In genomic region chr17:81397314-81398169, GRCh38 we compare ENCODE assay signal across 8 cellular contexts. TPM values are rescaled to one million over a fixed set of nuclear protein-coding genes. Genes with fewer than 3 reads are reported as not detected.
A peak's percentile ranks its signal among the peaks of the same experiment; 100 is the strongest.
DNase-seq lines count a peak whose midpoint lies in the region; ATAC-seq, FAIRE-seq and TF ChIP-seq lines count a peak whose summit lies in the region.

No MANE protein-coding gene starts in this region.

- no peak for FAIRE-seq in D721Med (lab: Jason Lieb, UNC)

- peak overlapping the region; percentile 97 for H3K27ac Mint-ChIP-seq in chondrocyte (ENCODE audit: unreplicated experiment)

- H3K27me3 ChIP-seq in lower lobe of right lung (ENCODE audit: low read depth) (no peaks in the 10 kb centered on the region), transverse colon (peaks cover 13% of the 10 kb centered on the region)

- H3K4me1 Mint-ChIP-seq in chondrocyte (ENCODE audit: low read depth), result peaks cover 55% of the 10 kb centered on the region

- H3K36me3 Mint-ChIP-seq in chondrocyte (ENCODE audit: low read depth), result no peaks in the 10 kb centered on the region

- TF ChIP-seq POLR2A in transverse colon (IDR thresholded peaks at IDR 0.05), result no peak

- peak overlapping the region; percentile 88 for H3K4me3 Mint-ChIP-seq in chondrocyte (ENCODE audit: unreplicated experiment)

- H3K36me3 ChIP-seq in lower lobe of right lung (no peaks in the 10 kb centered on the region), transverse colon (no peaks in the 10 kb centered on the region)

- WGBS in transverse colon (ENCODE audit: low coverage in 1 of 2), 2 donors, result 3 to 10% methylated on average over 8 to 48 of the region's 49 CpGs

- no peak for ATAC-seq in lower lobe of right lung
- no peak for ATAC-seq in GM21717 (IDR thresholded peaks at IDR 0.05; ENCODE audit: unreplicated experiment)

- peak; percentile 47 for DNase-seq in stimulated activated CD4-positive, alpha-beta T cell treated with anti-CD3 and anti-CD28 coated beads, Interleukin-15, amount 100 ng/mL, for 24 hours
- no peak for DNase-seq in stimulated activated CD4-positive, alpha-beta T cell treated with anti-CD3 and anti-CD28 coated beads, Interleukin-4, amount 100 ng/mL, for 24 hours
- DNase-seq in NCI-H748 (lab: John Stamatoyannopoulos, UW; ENCODE audit: unreplicated experiment), result peak; percentile 79
- DNase-seq in chondrocyte (ENCODE audit: low spot score), result no peak
- DNase-seq in lower lobe of right lung, result no peak
- DNase-seq in transverse colon, result peak; percentile 47
- no peak for DNase-seq in D721Med (ENCODE audit: insufficient read length, low spot score)

- H3K4me1 ChIP-seq in lower lobe of right lung, result peaks cover 50% of the 10 kb centered on the region
- peaks cover 14 to 49% (median 37%) of the 10 kb centered on the region in 4 donors for H3K4me1 ChIP-seq in transverse colon

- H3K27me3 Mint-ChIP-seq in chondrocyte (ENCODE audit: low read depth), result no peaks in the 10 kb centered on the region

- in situ Hi-C loops in transverse colon (cut with MboI; ENCODE audit: low pct_ligation_motif_present in 1 of 4, low pct_unique_long_range_greater_than_20kb in 1 of 4, low sequenced_read_pairs in 3 of 4), result loop anchor here in 2 of 4 donors (10.0 to 25.0 kb wide), 3 partner anchors 63 to 110 kb away; partner anchors contain the start of gene SLC38A10 (in 1 of the 2)

- TF ChIP-seq EP300 in transverse colon (IDR thresholded peaks at IDR 0.05; ENCODE audit: low read depth), result no peak

- peak; percentile 56 for TF ChIP-seq CTCF in chondrocyte (IDR thresholded peaks at IDR 0.05)
- peak; percentile 32 for TF ChIP-seq CTCF in lower lobe of right lung (IDR thresholded peaks at IDR 0.05)
- TF ChIP-seq CTCF in transverse colon (IDR thresholded peaks at IDR 0.05), result peak; percentile 27 to 56 (median 33)
- TF ChIP-seq CTCF in D721Med (IDR thresholded peaks at IDR 0.05; ENCODE audit: insufficient read depth, missing control alignments), result no peak

- H3K4me3 ChIP-seq in lower lobe of right lung, result peak overlapping the region; percentile 74
- peak overlapping the region; percentile 54 to 85 (median 70) for H3K4me3 ChIP-seq in transverse colon

- H3K9me3 ChIP-seq in lower lobe of right lung, result no peaks in the 10 kb centered on the region
- H3K9me3 ChIP-seq in transverse colon, result no peaks in the 10 kb centered on the region

- H3K27ac ChIP-seq in lower lobe of right lung, result peak overlapping the region; percentile 98
- peak overlapping the region; percentile 95 to 99 (median 98) for H3K27ac ChIP-seq in transverse colon

- H3K9me3 Mint-ChIP-seq in chondrocyte (ENCODE audit: low read depth), result no peaks in the 10 kb centered on the region

- intact Hi-C loops in lower lobe of right lung (cut with DNase I), result no loop called here
- intact Hi-C loops in transverse colon (cut with DNase I; ENCODE audit: low total_unique reads), result loop anchor here (10.0 kb wide), 1 partner anchor 103 kb away; the partner anchor contains the start of gene SLC38A10

RNA-seq across cellular contexts. Expression of gene BAHCC1, which starts 2.3 kb away (rescaled TPM):
- 20.6 to 32.3 TPM (median 22.7 TPM) in 3 replicates for total RNA-seq in chondrocyte
- 19.9 TPM for total RNA-seq in lower lobe of right lung
- total RNA-seq in transverse colon, result 100 to 1,000 TPM in 1 of 4 donors, 10 to 100 TPM in 2, 1 to 10 TPM in 1; 8.7 to 133 (median 12.4) TPM

Comparison
In these comparisons a context has a peak if more than half of its experiments do, and no peak if none do; other contexts are left out.
1. DNase-seq: peak in stimulated activated CD4-positive, alpha-beta T cell treated with anti-CD3 and anti-CD28 coated beads, Interleukin-15, amount 100 ng/mL, for 24 hours (single experiment), NCI-H748 (single experiment) and transverse colon (single experiment); none in stimulated activated CD4-positive, alpha-beta T cell treated with anti-CD3 and anti-CD28 coated beads, Interleukin-4, amount 100 ng/mL, for 24 hours (single experiment), chondrocyte (single experiment), lower lobe of right lung (single experiment) and D721Med (single experiment).